ENCODE assay signal across 9 cellular contexts in genomic region chr3:192122832-192123594, GRCh38.
DNase-seq lines count a peak whose midpoint lies in the region; ATAC-seq and TF ChIP-seq lines count a peak whose summit lies in the region.
"Had no signal": no experiment of that assay in that cellular context is flagged by ENCODE, and none has a peak within 500 bp of the region (broad histone marks: within the 10 kb centered on the region; RNA-seq: fewer than 3 reads in every experiment).

No MANE protein-coding gene starts in this region.

- no peak overlapping the region for H3K4me3 Mint-ChIP-seq in GM23338

- no peaks in the 10 kb centered on the region for H3K36me3 ChIP-seq in GM23338 (ENCODE audit: insufficient read depth)

- H3K27ac Mint-ChIP-seq in GM23338 = no peak overlapping the region

- no peaks in the 10 kb centered on the region for H3K4me1 ChIP-seq in GM23338 (ENCODE audit: insufficient read depth)
- peaks cover 4% of the 10 kb centered on the region for H3K4me1 ChIP-seq in right cardiac atrium (ENCODE audit: control insufficient read depth, insufficient read depth, low read length)

- DNase-seq in GM23338 (ENCODE audit: low spot score) (peak; percentile 4), right cardiac atrium (peak; percentile 8 to 24 (median 22)), superior temporal gyrus (ENCODE audit: extremely low spot score) (no peak), NCI-H2081 (lab: John Stamatoyannopoulos, UW) (no peak), LoVo (ENCODE audit: low spot score) (no peak)
- no peak for DNase-seq in stimulated activated CD4-positive, alpha-beta T cell treated with anti-CD3 and anti-CD28 coated beads, Interleukin-12 subunit alpha, Interleukin-12 subunit beta, amount 100 ng/mL, for 4 hours
- DNase-seq: DND-41 had no signal

- H3K27ac ChIP-seq in GM23338 (ENCODE audit: low read depth) (no peak overlapping the region), right cardiac atrium (ENCODE audit: low read length) (peak overlapping the region; percentile 52)

- no peaks in the 10 kb centered on the region for H3K27me3 Mint-ChIP-seq in GM23338 (ENCODE audit: insufficient read depth, low read depth, poor library complexity)

- no peaks in the 10 kb centered on the region for H3K36me3 Mint-ChIP-seq in GM23338 (ENCODE audit: low read depth)

- no peaks in the 10 kb centered on the region for H3K9me3 ChIP-seq in right cardiac atrium (ENCODE audit: control insufficient read depth, low read length)

- no peaks in the 10 kb centered on the region for H3K4me1 Mint-ChIP-seq in GM23338

- intact Hi-C loops in right cardiac atrium (cut with DNase I) = no loop called here

- H2AFZ ChIP-seq in GM23338 = peak overlapping the region; percentile 9; the same call in 1 of the 2 replicates

- H4K20me1 ChIP-seq in GM23338 (replicated peaks; ENCODE audit: insufficient read depth) = no peaks in the 10 kb centered on the region

- H3K4me2 ChIP-seq in GM23338 = no peak overlapping the region

- no peaks in the 10 kb centered on the region for H3F3A ChIP-seq in GM23338 (replicated peaks; ENCODE audit: low read depth)

- TF ChIP-seq CTCF in GM23338 (conservative IDR thresholded peaks at IDR 0.05; ENCODE audit: low read depth in 2 of 2) = no peak

- H3K27me3 ChIP-seq in GM23338 (ENCODE audit: insufficient read depth) (no peaks in the 10 kb centered on the region), right cardiac atrium (ENCODE audit: control insufficient read depth, insufficient read depth) (no peaks in the 10 kb centered on the region)

- H3K4me3 ChIP-seq in GM23338 (no peak overlapping the region), right cardiac atrium (ENCODE audit: low read length) (no peak overlapping the region)

- WGBS in right cardiac atrium = 65% methylated on average over 13 of the region's 13 CpGs

- H3K79me2 ChIP-seq in GM23338 (replicated peaks; ENCODE audit: insufficient read depth) = no peaks in the 10 kb centered on the region

- no peaks in the 10 kb centered on the region for H3K9me3 Mint-ChIP-seq in GM23338

- ATAC-seq in GM18909 (IDR thresholded peaks at IDR 0.05; ENCODE audit: poor library complexity, unreplicated experiment) = peak; percentile 76
- ATAC-seq in GM23338 = no peak
- peak; percentile 79 for ATAC-seq in HG03457 (IDR thresholded peaks at IDR 0.05; ENCODE audit: unreplicated experiment)
- peak; percentile 59 to 73 for ATAC-seq in right cardiac atrium

- no peaks in the 10 kb centered on the region for H3K9me2 ChIP-seq in GM23338 (ENCODE audit: insufficient read depth)

TF ChIP-seq in GM23338, 12 proteins besides CTCF, POLR2A, EP300 and RAD21:
- TF ChIP-seq JUNB (IDR thresholded peaks at IDR 0.05; ENCODE audit: unreplicated experiment) (no peak), ZNF331 (CRISPR knock-in tag; IDR thresholded peaks at IDR 0.05; ENCODE audit: low read depth) (no peak), EZH2phosphoT487 (IDR thresholded peaks at IDR 0.05; ENCODE audit: unreplicated experiment) (no peak), ETS1 (IDR thresholded peaks at IDR 0.05) (no peak), ZNF114 (CRISPR knock-in tag; IDR thresholded peaks at IDR 0.05) (no peak), STAT1 (IDR thresholded peaks at IDR 0.05; ENCODE audit: unreplicated experiment) (no peak), REST (IDR thresholded peaks at IDR 0.05; ENCODE audit: unreplicated experiment) (no peak), POLR2AphosphoS5 (IDR thresholded peaks at IDR 0.05; ENCODE audit: low read depth) (no peak)

Comparison
In these comparisons a context has a peak if more than half of its experiments do, and no peak if none do; other contexts are left out.
1. DNase-seq: peak in GM23338 (single experiment) and right cardiac atrium (3 of 3); none in superior temporal gyrus (single experiment), NCI-H2081 (0 of 2), LoVo (single experiment) and stimulated activated CD4-positive, alpha-beta T cell treated with anti-CD3 and anti-CD28 coated beads, Interleukin-12 subunit alpha, Interleukin-12 subunit beta, amount 100 ng/mL, for 4 hours (single experiment).